In genomic region chr22:28345304-28345703, GRCh38 we compare ENCODE assay signal across 17 cellular contexts.
DNase-seq lines count a peak whose midpoint lies in the region; FAIRE-seq and TF ChIP-seq lines count a peak whose summit lies in the region.
"Had no signal": no experiment of that assay in that cellular context is flagged by ENCODE, and none has a peak within 500 bp of the region (broad histone marks: within the 10 kb centered on the region; RNA-seq: fewer than 3 reads in every experiment).

No MANE protein-coding gene starts in this region.

- H3K36me3 ChIP-seq in keratinocyte (ENCODE audit: control insufficient read depth in 2 of 2, extremely low read depth in 1 of 2, insufficient read depth in 2 of 2, low read length in 2 of 2) (no peaks in the 10 kb centered on the region), uterus (no peaks in the 10 kb centered on the region)
- H3K36me3 ChIP-seq: BLaER1 treated with 17β-estradiol and CSF1 and Interleukin-3, amounts not matched to agents 10 nM and 100 nM; sigmoid colon had no signal

- H3K9me3 ChIP-seq in keratinocyte (ENCODE audit: control insufficient read depth, low read depth, low read length) (no peaks in the 10 kb centered on the region), uterus (no peaks in the 10 kb centered on the region)
- H3K9me3 ChIP-seq: BLaER1 treated with 17β-estradiol and CSF1 and Interleukin-3, amounts not matched to agents 10 nM and 100 nM; mucosa of descending colon; sigmoid colon had no signal

- TF ChIP-seq CTCF in HFF-Myc (IDR thresholded peaks at IDR 0.05; ENCODE audit: low read depth, low read length, missing control alignments) (no peak), keratinocyte (optimal IDR thresholded peaks at IDR 0.05 in 1 of 3, IDR thresholded peaks at IDR 0.05 in 1 of 3, conservative IDR thresholded peaks at IDR 0.05 in 1 of 3; ENCODE audit: extremely low read depth in 1 of 3, insufficient read depth in 2 of 3, low read length in 3 of 3) (no peak), uterus (IDR thresholded peaks at IDR 0.05) (no peak), GM13977 (IDR thresholded peaks at IDR 0.05; ENCODE audit: extremely low read depth, insufficient read depth, missing control alignments) (no peak)

- no peaks in the 10 kb centered on the region for H3K79me2 ChIP-seq in keratinocyte (ENCODE audit: control insufficient read depth, insufficient read depth, low read length)

- intact Hi-C loops in uterus (cut with DNase I; ENCODE audit: low total_unique reads), result no loop called here

- in situ Hi-C loops in GM13977 (cut with MboI; ENCODE audit: low pct_unique_long_range_greater_than_20kb, low sequenced_read_pairs, unreplicated experiment), result no loop called here

- H3K9me1 ChIP-seq in keratinocyte (ENCODE audit: control insufficient read depth, extremely low read depth, insufficient read depth, low read length), result no peaks in the 10 kb centered on the region

- DNase-seq in HFF-Myc (ENCODE audit: extremely low read depth, low read depth) (peak; percentile 3), keratinocyte (ENCODE audit: low read depth, low spot score) (no peak), uterus (peak; percentile 27 to 31), GM13977 (ENCODE audit: low spot score) (no peak), NOMO-1 treated with dmso at 0.1 percent for 144 hours (lab: John Stamatoyannopoulos, UW; ENCODE audit: unreplicated experiment) (no peak)
- DNase-seq in activated CD4-positive, alpha-beta T cell treated with anti-CD3 and anti-CD28 coated beads, Interleukin-2, amount 50 U/mL, for 48 hours, result no peak
- DNase-seq: activated CD8-positive, alpha-beta T cell treated with anti-CD3 and anti-CD28 coated beads, Interleukin-2, amount 10 ng/mL, durations not matched to agents 7 days and 5 days; activated T-cell treated with anti-CD3 and anti-CD28 coated beads, Interleukin-2, amount 50 U/mL, for 72 hours; NCI-H1417 treated with DMSO at 0.1 percent for 48 hours; NCI-H2171 treated with DMSO at 0.1 percent for 48 hours; NCI-H82; sigmoid colon had no signal

- H4K20me1 ChIP-seq in keratinocyte (ENCODE audit: control insufficient read depth, extremely low read depth, insufficient read depth, low read length), result no peaks in the 10 kb centered on the region
- H4K20me1 ChIP-seq: BLaER1 treated with 17β-estradiol and CSF1 and Interleukin-3, amounts not matched to agents 10 nM and 100 nM had no signal

- H3K27ac ChIP-seq in keratinocyte (ENCODE audit: control insufficient read depth, insufficient read depth, low read length), result no peak overlapping the region
- peak overlapping the region; percentile 16 to 64 for H3K27ac ChIP-seq in uterus
- H3K27ac ChIP-seq: BLaER1 treated with 17β-estradiol and CSF1 and Interleukin-3, amounts not matched to agents 10 nM and 100 nM had no signal

- H3K27me3 ChIP-seq in keratinocyte (ENCODE audit: control insufficient read depth, extremely low read depth, insufficient read depth, low read length) (no peaks in the 10 kb centered on the region), uterus (no peaks in the 10 kb centered on the region)
- H3K27me3 ChIP-seq: BLaER1 treated with 17β-estradiol and CSF1 and Interleukin-3, amounts not matched to agents 10 nM and 100 nM; sigmoid colon had no signal

- no peak overlapping the region for H3K9ac ChIP-seq in keratinocyte (ENCODE audit: control insufficient read depth, extremely low read depth, insufficient read depth, low read length)
- H3K9ac ChIP-seq: BLaER1 treated with 17β-estradiol and CSF1 and Interleukin-3, amounts not matched to agents 10 nM and 100 nM had no signal

- FAIRE-seq in endometrium (lab: Jason Lieb, UNC) (peak; percentile 80), keratinocyte (lab: Jason Lieb, UNC) (peak; percentile 67)
- FAIRE-seq: endothelial cell of umbilical vein, RCC 7860 had no signal

- H3K4me3 ChIP-seq in HFF-Myc (replicated peaks; ENCODE audit: low read depth, low read length), result no peak overlapping the region
- H3K4me3 ChIP-seq in keratinocyte (ENCODE audit: control insufficient read depth in 2 of 3, extremely low read depth in 1 of 3, insufficient read depth in 2 of 3, low read depth in 1 of 3, low read length in 3 of 3), result no peak overlapping the region
- H3K4me3 ChIP-seq in uterus, result no peak overlapping the region
- H3K4me3 ChIP-seq: BLaER1 treated with 17β-estradiol and CSF1 and Interleukin-3, amounts not matched to agents 10 nM and 100 nM; mucosa of descending colon; sigmoid colon had no signal

- peaks cover 18% of the 10 kb centered on the region for H3K4me1 ChIP-seq in keratinocyte (ENCODE audit: control insufficient read depth, extremely low read depth, insufficient read depth, low read length)
- H3K4me1 ChIP-seq in uterus, result peaks cover 0 to 5% of the 10 kb centered on the region in 2 donors
- H3K4me1 ChIP-seq: BLaER1 treated with 17β-estradiol and CSF1 and Interleukin-3, amounts not matched to agents 10 nM and 100 nM had no signal

- dilution Hi-C loops in keratinocyte (cut with MboI; ENCODE audit: extremely low pct_ligation_motif_present, low sequenced_read_pairs), result no loop called here

- H2AFZ ChIP-seq in keratinocyte (ENCODE audit: control insufficient read depth, low read length), result no peak overlapping the region

- no peak for TF ChIP-seq POLR2A in uterus (IDR thresholded peaks at IDR 0.05)

- H3K4me2 ChIP-seq in keratinocyte (ENCODE audit: control insufficient read depth, extremely low read depth, insufficient read depth, low read depth, low read length), result peak overlapping the region; percentile 34
- H3K4me2 ChIP-seq: BLaER1 treated with 17β-estradiol and CSF1 and Interleukin-3, amounts not matched to agents 10 nM and 100 nM had no signal

Comparison
In these comparisons a context has a peak if more than half of its experiments do, and no peak if none do; other contexts are left out.
1. DNase-seq: peak in HFF-Myc (single experiment) and uterus (2 of 2); none in keratinocyte (single experiment), GM13977 (single experiment), NOMO-1 treated with dmso at 0.1 percent for 144 hours (single experiment) and activated CD4-positive, alpha-beta T cell treated with anti-CD3 and anti-CD28 coated beads, Interleukin-2, amount 50 U/mL, for 48 hours (0 of 2).